14 cellular contexts compared by ENCODE assay signal in the genomic region with DNA sequence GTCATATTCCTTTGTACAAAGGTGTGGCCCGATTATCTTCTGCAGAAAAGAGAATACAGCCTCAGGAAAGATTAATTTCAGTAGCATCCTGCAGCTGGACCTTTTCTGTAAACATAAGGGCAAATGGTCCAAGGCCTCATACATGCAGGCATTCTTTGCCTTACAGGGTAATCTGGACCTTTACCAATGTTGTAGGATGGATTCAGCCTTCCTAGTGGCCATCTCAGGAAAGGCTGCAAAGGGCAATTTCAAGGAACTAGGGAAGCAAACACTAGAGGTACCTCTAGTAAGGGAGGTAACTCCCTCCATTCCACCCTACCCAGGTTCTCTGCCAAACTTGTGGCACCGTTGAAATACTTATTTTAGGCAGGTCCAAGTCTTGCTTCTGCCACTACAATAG. TPM values are rescaled to one million over a fixed set of nuclear protein-coding genes. Genes with fewer than 3 reads are reported as not detected.
"Had no signal": no experiment of that assay in that cellular context is flagged by ENCODE, and none has a peak within 500 bp of the region (broad histone marks: within the 10 kb centered on the region; RNA-seq: fewer than 3 reads in every experiment).

No MANE protein-coding gene starts in this region.

- DNase-seq: activated CD4-positive, alpha-beta memory T cell treated with anti-CD3 and anti-CD28 coated beads, Interleukin-2, amount 10 ng/mL, durations not matched to agents 7 days and 5 days; activated CD8-positive, alpha-beta memory T cell treated with anti-CD3 and anti-CD28 coated beads, Interleukin-2, amount 50 U/mL, for 4 hours; activated gamma-delta T cell treated with Interleukin-2 at 50 U/mL for 16 hours; activated naive CD8-positive, alpha-beta T cell treated with anti-CD3 and anti-CD28 coated beads for 36 hours; activated T-cell treated with anti-CD3 and anti-CD28 coated beads, Interleukin-2, amount 50 U/mL, for 72 hours; aorta; foreskin melanocyte; heart left ventricle; ovary; T1000; thyroid gland had no signal

- H3K4me3 ChIP-seq: heart left ventricle, neural progenitor cell, ovary, thyroid gland, vagina had no signal

- ATAC-seq: activated T-cell treated with anti-CD3 and anti-CD28 coated beads, Interleukin-2, amount 50 U/mL, for 72 hours; heart left ventricle had no signal

RNA-seq across cellular contexts. Expression of a gene that starts 43.0 kb away (rescaled TPM):
- total RNA-seq: activated CD4-positive, alpha-beta memory T cell treated with anti-CD3 and anti-CD28 coated beads, Interleukin-2, amount 10 ng/mL, durations not matched to agents 7 days and 5 days; activated naive CD8-positive, alpha-beta T cell treated with anti-CD3 and anti-CD28 coated beads for 36 hours; activated T-cell treated with anti-CD3 and anti-CD28 coated beads, Interleukin-2, amount 50 U/mL, for 72 hours; aorta; heart left ventricle; liver; ovary; thyroid gland; vagina had no signal
